In the genomic region with DNA sequence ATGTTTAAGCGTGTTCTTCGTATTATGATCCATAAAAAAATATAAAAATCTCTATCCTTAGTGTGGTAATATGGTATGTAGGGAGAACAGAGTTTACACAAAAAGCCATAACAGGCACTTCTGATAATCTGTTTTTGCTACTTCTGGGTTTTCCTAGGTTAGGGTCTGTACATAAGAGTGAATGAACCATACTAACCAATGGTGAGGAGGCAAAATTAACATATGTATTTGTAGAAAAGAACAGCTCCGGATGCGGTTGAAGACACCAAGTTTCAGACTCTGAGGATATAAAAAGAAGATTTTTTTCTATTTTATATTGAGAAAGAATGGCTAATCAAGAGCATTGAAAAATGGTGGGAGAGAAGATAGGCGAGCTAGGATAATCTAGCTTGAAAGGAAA, we compare ENCODE assay signal across 22 cellular contexts. TPM values are rescaled to one million over a fixed set of nuclear protein-coding genes. Genes with fewer than 3 reads are reported as not detected.
DNase-seq lines count a peak whose midpoint lies in the region; ATAC-seq, FAIRE-seq and TF ChIP-seq lines count a peak whose summit lies in the region.
"Had no signal": no experiment of that assay in that cellular context is flagged by ENCODE, and none has a peak within 500 bp of the region (broad histone marks: within the 10 kb centered on the region; RNA-seq: fewer than 3 reads in every experiment).

No MANE protein-coding gene starts in this region.

- H3K27me3 Mint-ChIP-seq in activated T-helper 1 cell treated with anti-CD3 and anti-CD28 coated beads, Interleukin-12 subunit alpha, Interleukin-12 subunit beta, Interleukin-2, Interleukin-4 antibody, amounts not matched to agents 30 ng/mL and 10 ng/mL and 1 ng/mL, durations not matched to agents 14 hours and 24 hours and 36 hours (ENCODE audit: insufficient read depth), result peaks cover 5% of the 10 kb centered on the region

- H3K4me1 Mint-ChIP-seq in activated T-helper 1 cell treated with anti-CD3 and anti-CD28 coated beads, Interleukin-12 subunit alpha, Interleukin-12 subunit beta, Interleukin-2, Interleukin-4 antibody, amounts not matched to agents 30 ng/mL and 10 ng/mL and 1 ng/mL, durations not matched to agents 14 hours and 24 hours and 36 hours (ENCODE audit: low read depth), result no peaks in the 10 kb centered on the region
- H3K4me1 Mint-ChIP-seq in stimulated activated effector memory CD8-positive, alpha-beta T cell treated with anti-CD3 and anti-CD28 coated beads, Interleukin-12 subunit alpha, Interleukin-12 subunit beta, amount 100 ng/mL, for 72 hours, result no peaks in the 10 kb centered on the region
- H3K4me1 Mint-ChIP-seq: B cell; CD4-positive, CD25-positive, alpha-beta regulatory T cell had no signal

- TF ChIP-seq EP300 in gastroesophageal sphincter (IDR thresholded peaks at IDR 0.05), result no peak

- H4K20me1 ChIP-seq in osteoblast (ENCODE audit: insufficient read depth, low read length), result no peaks in the 10 kb centered on the region
- H4K20me1 ChIP-seq: BLaER1 had no signal

- peak overlapping the region; percentile 3 for H3K4me2 ChIP-seq in osteoblast (ENCODE audit: insufficient read depth, low read length)
- H3K4me2 ChIP-seq: BLaER1, GM23338 had no signal

- no peaks in the 10 kb centered on the region for H3K9me3 Mint-ChIP-seq in activated T-helper 1 cell treated with anti-CD3 and anti-CD28 coated beads, Interleukin-12 subunit alpha, Interleukin-12 subunit beta, Interleukin-2, Interleukin-4 antibody, amounts not matched to agents 30 ng/mL and 10 ng/mL and 1 ng/mL, durations not matched to agents 14 hours and 24 hours and 36 hours
- H3K9me3 Mint-ChIP-seq in stimulated activated effector memory CD8-positive, alpha-beta T cell treated with anti-CD3 and anti-CD28 coated beads, Interleukin-12 subunit alpha, Interleukin-12 subunit beta, amount 100 ng/mL, for 72 hours, result no peaks in the 10 kb centered on the region
- H3K9me3 Mint-ChIP-seq: CD4-positive, CD25-positive, alpha-beta regulatory T cell; CD8-positive, alpha-beta T cell; GM23338; HFFc6 had no signal

- H3K27me3 ChIP-seq in gastroesophageal sphincter (no peaks in the 10 kb centered on the region), osteoblast (ENCODE audit: insufficient read depth, low read length) (no peaks in the 10 kb centered on the region)
- H3K27me3 ChIP-seq: BLaER1 had no signal

- ATAC-seq in gastroesophageal sphincter (no peak), HG02610 (IDR thresholded peaks at IDR 0.05; ENCODE audit: unreplicated experiment) (no peak)
- no peak for ATAC-seq in stimulated activated naive CD8-positive, alpha-beta T cell treated with anti-CD3 and anti-CD28 coated beads, Interleukin-15, Interleukin-2, amounts not matched to agents 100 U/mL and 50 U/mL, for 24 hours
- no peak for ATAC-seq in stimulated activated effector memory CD8-positive, alpha-beta T cell treated with anti-CD3 and anti-CD28 coated beads, Interleukin-12 subunit alpha, Interleukin-12 subunit beta, amount 100 ng/mL, for 72 hours
- ATAC-seq: CD8-positive, alpha-beta T cell; GM23338 had no signal

- no peaks in the 10 kb centered on the region for H3K79me2 ChIP-seq in osteoblast (ENCODE audit: insufficient read depth, low read length)

- no peaks in the 10 kb centered on the region for H3K36me3 ChIP-seq in SK-N-MC (ENCODE audit: insufficient read depth, low read length)
- no peaks in the 10 kb centered on the region for H3K36me3 ChIP-seq in gastroesophageal sphincter
- no peaks in the 10 kb centered on the region for H3K36me3 ChIP-seq in osteoblast (ENCODE audit: insufficient read depth, low read length)
- H3K36me3 ChIP-seq: BLaER1, HAP-1 had no signal

- DNase-seq in H54 (ENCODE audit: insufficient read length, low spot score) (no peak), SK-N-MC (ENCODE audit: low read depth, low spot score) (no peak), osteoblast (ENCODE audit: insufficient read length, low spot score, missing footprints) (no peak)
- no peak for DNase-seq in stimulated activated naive CD8-positive, alpha-beta T cell treated with anti-CD3 and anti-CD28 coated beads, Interleukin-15, Interleukin-2, amounts not matched to agents 100 U/mL and 50 U/mL, for 24 hours
- DNase-seq in activated T-helper 1 cell treated with anti-CD3 and anti-CD28 coated beads, Interleukin-12 subunit alpha, Interleukin-12 subunit beta, Interleukin-2, Interleukin-4 antibody, amounts not matched to agents 30 ng/mL and 10 ng/mL and 1 ng/mL, durations not matched to agents 14 hours and 24 hours and 36 hours (ENCODE audit: low spot score), result no peak
- no peak for DNase-seq in stimulated activated effector memory CD8-positive, alpha-beta T cell treated with anti-CD3 and anti-CD28 coated beads, Interleukin-12 subunit alpha, Interleukin-12 subunit beta, amount 100 ng/mL, for 72 hours (ENCODE audit: low spot score in 2 of 2)
- DNase-seq: Caco-2; CD8-positive, alpha-beta T cell; DMS153; DND-41; HFFc6 had no signal

- H3K27ac Mint-ChIP-seq in activated T-helper 1 cell treated with anti-CD3 and anti-CD28 coated beads, Interleukin-12 subunit alpha, Interleukin-12 subunit beta, Interleukin-2, Interleukin-4 antibody, amounts not matched to agents 30 ng/mL and 10 ng/mL and 1 ng/mL, durations not matched to agents 14 hours and 24 hours and 36 hours, result no peak overlapping the region
- H3K27ac Mint-ChIP-seq in stimulated activated effector memory CD8-positive, alpha-beta T cell treated with anti-CD3 and anti-CD28 coated beads, Interleukin-12 subunit alpha, Interleukin-12 subunit beta, amount 100 ng/mL, for 72 hours, result no peak overlapping the region
- H3K27ac Mint-ChIP-seq: B cell; CD4-positive, CD25-positive, alpha-beta regulatory T cell; CD8-positive, alpha-beta T cell; GM23338; HFFc6 had no signal

- H3K27ac ChIP-seq in SK-N-MC, result peak overlapping the region; percentile 93
- H3K27ac ChIP-seq in gastroesophageal sphincter, result peak overlapping the region in 3 of 4 donors; percentile 75 to 81 (median 79)
- H3K27ac ChIP-seq in osteoblast (ENCODE audit: low read depth, low read length), result no peak overlapping the region
- H3K27ac ChIP-seq: 22Rv1, BLaER1, C4-2B had no signal

- TF ChIP-seq POLR2A in H54 (IDR thresholded peaks at IDR 0.05; ENCODE audit: low read depth, low read length) (no peak), gastroesophageal sphincter (IDR thresholded peaks at IDR 0.05) (no peak)

- no peak overlapping the region for H3K9ac ChIP-seq in SK-N-MC (ENCODE audit: insufficient read length)
- H3K9ac ChIP-seq: BLaER1 had no signal

- H3K4me1 ChIP-seq in gastroesophageal sphincter (peaks cover 0 to 41% (median 0%) of the 10 kb centered on the region in 3 donors), osteoblast (ENCODE audit: insufficient read depth, low read length) (peaks cover 11% of the 10 kb centered on the region)
- H3K4me1 ChIP-seq: BLaER1, HAP-1 had no signal

- H2AFZ ChIP-seq in osteoblast (ENCODE audit: low read length), result peak overlapping the region; percentile 49

- intact Hi-C loops in activated T-helper 1 cell treated with anti-CD3 and anti-CD28 coated beads, Interleukin-12 subunit alpha, Interleukin-12 subunit beta, Interleukin-2, Interleukin-4 antibody, amounts not matched to agents 30 ng/mL and 10 ng/mL and 1 ng/mL, durations not matched to agents 14 hours and 24 hours and 36 hours (cut with micrococcal nuclease), result no loop called here

- FAIRE-seq in H54 (lab: Jason Lieb, UNC), result peak; percentile 61
- FAIRE-seq: A204.1, GM12892 had no signal

- 90 to 92% methylated on average over 5 of the region's 5 CpGs for WGBS in gastroesophageal sphincter (ENCODE audit: low coverage in 1 of 2), 2 donors

- H3K4me3 Mint-ChIP-seq in activated T-helper 1 cell treated with anti-CD3 and anti-CD28 coated beads, Interleukin-12 subunit alpha, Interleukin-12 subunit beta, Interleukin-2, Interleukin-4 antibody, amounts not matched to agents 30 ng/mL and 10 ng/mL and 1 ng/mL, durations not matched to agents 14 hours and 24 hours and 36 hours, result no peak overlapping the region
- H3K4me3 Mint-ChIP-seq in stimulated activated effector memory CD8-positive, alpha-beta T cell treated with anti-CD3 and anti-CD28 coated beads, Interleukin-12 subunit alpha, Interleukin-12 subunit beta, amount 100 ng/mL, for 72 hours, result no peak overlapping the region
- H3K4me3 Mint-ChIP-seq: B cell; CD4-positive, CD25-positive, alpha-beta regulatory T cell; CD8-positive, alpha-beta T cell; GM23338; HFFc6 had no signal

- H3K36me3 Mint-ChIP-seq in activated T-helper 1 cell treated with anti-CD3 and anti-CD28 coated beads, Interleukin-12 subunit alpha, Interleukin-12 subunit beta, Interleukin-2, Interleukin-4 antibody, amounts not matched to agents 30 ng/mL and 10 ng/mL and 1 ng/mL, durations not matched to agents 14 hours and 24 hours and 36 hours (ENCODE audit: low read depth), result no peaks in the 10 kb centered on the region
- H3K36me3 Mint-ChIP-seq in stimulated activated effector memory CD8-positive, alpha-beta T cell treated with anti-CD3 and anti-CD28 coated beads, Interleukin-12 subunit alpha, Interleukin-12 subunit beta, amount 100 ng/mL, for 72 hours, result no peaks in the 10 kb centered on the region
- H3K36me3 Mint-ChIP-seq: CD4-positive, CD25-positive, alpha-beta regulatory T cell; CD8-positive, alpha-beta T cell had no signal

- H3K9me3 ChIP-seq in SK-N-MC (ENCODE audit: low read depth, low read length) (no peaks in the 10 kb centered on the region), gastroesophageal sphincter (no peaks in the 10 kb centered on the region), osteoblast (ENCODE audit: low read depth, low read length) (no peaks in the 10 kb centered on the region)
- H3K9me3 ChIP-seq: BLaER1, Caco-2, HAP-1 had no signal

- H3K4me3 ChIP-seq in SK-N-MC (no peak overlapping the region), gastroesophageal sphincter (no peak overlapping the region), osteoblast (ENCODE audit: insufficient read depth, low read length) (no peak overlapping the region)
- H3K4me3 ChIP-seq: BLaER1, GM23338, HAP-1 had no signal

- TF ChIP-seq CTCF in gastroesophageal sphincter (IDR thresholded peaks at IDR 0.05), result no peak
- TF ChIP-seq CTCF in osteoblast (IDR thresholded peaks at IDR 0.05; ENCODE audit: extremely low read depth, low read depth, low read length), result no peak

RNA-seq across cellular contexts. Expression of gene PPP1R12A, which starts 40.2 kb away (rescaled TPM):
- total RNA-seq in gastroesophageal sphincter (100 to 1,000 TPM; 387 to 683 (median 563) TPM), osteoblast (118 and 165 TPM in 2 replicates)
- 85.0 and 87.1 TPM in 2 replicates for total RNA-seq in activated T-helper 1 cell treated with anti-CD3 and anti-CD28 coated beads, Interleukin-12 subunit alpha, Interleukin-12 subunit beta, Interleukin-2, Interleukin-4 antibody, amounts not matched to agents 30 ng/mL and 10 ng/mL and 1 ng/mL, durations not matched to agents 14 hours and 24 hours and 36 hours
